9 cellular contexts compared by ENCODE assay signal in genomic region chr5:147169399-147169798, GRCh38.
A peak's percentile ranks its signal among the peaks of the same experiment; 100 is the strongest.
DNase-seq lines count a peak whose midpoint lies in the region; ATAC-seq, FAIRE-seq and TF ChIP-seq lines count a peak whose summit lies in the region.
"Had no signal": no experiment of that assay in that cellular context is flagged by ENCODE, and none has a peak within 500 bp of the region (broad histone marks: within the 10 kb centered on the region; RNA-seq: fewer than 3 reads in every experiment).

No MANE protein-coding gene starts in this region.

- peaks cover 0 to 5% of the 10 kb centered on the region in 2 donors for H3K9me3 Mint-ChIP-seq in stimulated activated naive B cell treated with anti-CD40 and anti-IgM and Interleukin-4, amounts not matched to agents 10 μg/mL and 1 μg/mL and 100 μg/mL, for 72 hours

- H3K4me1 ChIP-seq in pancreas (peaks cover 0 to 9% (median 0%) of the 10 kb centered on the region in 3 donors), colonic mucosa (no peaks in the 10 kb centered on the region)

- DNase-seq in astrocyte of the cerebellum (ENCODE audit: low read depth) (peak; percentile 32), pancreas (peak in 3 of 6 donors; percentile 23 to 39 (median 27)), islet precursor cell (no peak), colonic mucosa (no peak), NCI-H1417 treated with DMSO at 0.1 percent for 48 hours (lab: John Stamatoyannopoulos, UW) (no peak)
- DNase-seq in stimulated activated naive B cell treated with anti-CD40 and anti-IgM and Interleukin-4, amounts not matched to agents 10 μg/mL and 1 μg/mL and 100 μg/mL, for 72 hours: no peak
- DNase-seq: NCI-H524 treated with DMSO at 0.1 percent for 48 hours had no signal

- peak overlapping the region in 2 of 4 donors; percentile 22 to 63 for H3K27ac ChIP-seq in pancreas
- H3K27ac ChIP-seq in colonic mucosa: no peak overlapping the region

- H3K27me3 ChIP-seq in pancreas: no peaks in the 10 kb centered on the region
- no peaks in the 10 kb centered on the region for H3K27me3 ChIP-seq in colonic mucosa

- H3K9ac ChIP-seq in colonic mucosa (ENCODE audit: low read depth in 2 of 2, low read length in 2 of 2): no peak overlapping the region

- ATAC-seq in GM18861 (IDR thresholded peaks at IDR 0.05; ENCODE audit: unreplicated experiment) (peak; percentile 78), HG03097 (IDR thresholded peaks at IDR 0.05; ENCODE audit: low FRiP score, unreplicated experiment) (peak; percentile 80), pancreas (peak; percentile 67 to 92 (median 90))
- no peak for ATAC-seq in stimulated activated naive B cell treated with anti-CD40 and anti-IgM and Interleukin-4, amounts not matched to agents 10 μg/mL and 1 μg/mL and 100 μg/mL, for 72 hours (replicated peaks)

- H3K4me3 ChIP-seq in astrocyte of the cerebellum (ENCODE audit: low read depth, low read length): no peak overlapping the region
- no peak overlapping the region for H3K4me3 ChIP-seq in pancreas
- H3K4me3 ChIP-seq in colonic mucosa: no peak overlapping the region

- intact Hi-C loops in pancreas (cut with DNase I): no loop called here
- intact Hi-C loops in colonic mucosa (cut with DNase I): no loop called here

- no peak overlapping the region for H3K4me3 Mint-ChIP-seq in stimulated activated naive B cell treated with anti-CD40 and anti-IgM and Interleukin-4, amounts not matched to agents 10 μg/mL and 1 μg/mL and 100 μg/mL, for 72 hours

- no peak overlapping the region for H3K27ac Mint-ChIP-seq in stimulated activated naive B cell treated with anti-CD40 and anti-IgM and Interleukin-4, amounts not matched to agents 10 μg/mL and 1 μg/mL and 100 μg/mL, for 72 hours

- TF ChIP-seq CTCF in astrocyte of the cerebellum (IDR thresholded peaks at IDR 0.05; ENCODE audit: low read depth, low read length, missing control alignments): no peak
- TF ChIP-seq CTCF in pancreas (IDR thresholded peaks at IDR 0.05): no peak
- TF ChIP-seq CTCF in colonic mucosa (IDR thresholded peaks at IDR 0.05): no peak

- in situ Hi-C loops in astrocyte of the cerebellum (cut with HindIII; ENCODE audit: low sequenced_read_pairs): no loop called here

- H3K36me3 ChIP-seq in pancreas (no peaks in the 10 kb centered on the region), colonic mucosa (no peaks in the 10 kb centered on the region)

- peaks cover 5 to 6% of the 10 kb centered on the region in 2 donors for H3K27me3 Mint-ChIP-seq in stimulated activated naive B cell treated with anti-CD40 and anti-IgM and Interleukin-4, amounts not matched to agents 10 μg/mL and 1 μg/mL and 100 μg/mL, for 72 hours

- H3K36me3 Mint-ChIP-seq in stimulated activated naive B cell treated with anti-CD40 and anti-IgM and Interleukin-4, amounts not matched to agents 10 μg/mL and 1 μg/mL and 100 μg/mL, for 72 hours: no peaks in the 10 kb centered on the region

- no peaks in the 10 kb centered on the region for H3K4me1 Mint-ChIP-seq in stimulated activated naive B cell treated with anti-CD40 and anti-IgM and Interleukin-4, amounts not matched to agents 10 μg/mL and 1 μg/mL and 100 μg/mL, for 72 hours

- H3K9me3 ChIP-seq in pancreas (no peaks in the 10 kb centered on the region), colonic mucosa (no peaks in the 10 kb centered on the region)

- FAIRE-seq in pancreas (lab: Jason Lieb, UNC): no peak

Comparison
In these comparisons a context has a peak if more than half of its experiments do, and no peak if none do; other contexts are left out.
1. ATAC-seq: peak in GM18861 (single experiment), HG03097 (single experiment) and pancreas (4 of 4); none in stimulated activated naive B cell treated with anti-CD40 and anti-IgM and Interleukin-4, amounts not matched to agents 10 μg/mL and 1 μg/mL and 100 μg/mL, for 72 hours (0 of 2).